14 cellular contexts compared by ENCODE assay signal in genomic region chr17:29107933-29108805, GRCh38.
DNase-seq lines count a peak whose midpoint lies in the region; ATAC-seq, FAIRE-seq and TF ChIP-seq lines count a peak whose summit lies in the region.
"Had no signal": no experiment of that assay in that cellular context is flagged by ENCODE, and none has a peak within 500 bp of the region (broad histone marks: within the 10 kb centered on the region; RNA-seq: fewer than 3 reads in every experiment).

No MANE protein-coding gene starts in this region.

- intact Hi-C loops in PC-3 (cut with micrococcal nuclease) (no loop called here), endothelial cell of umbilical vein (cut with micrococcal nuclease) (no loop called here), aorta (cut with DNase I) (no loop called here)

- H3K23ac ChIP-seq in neuronal stem cell (ENCODE audit: low read depth, low read length, poor library complexity), result no peak overlapping the region

- H2AK5ac ChIP-seq in neuronal stem cell (ENCODE audit: low read depth, low read length), result no peak overlapping the region

- TF ChIP-seq CTCF in PC-3 (conservative IDR thresholded peaks at IDR 0.05; ENCODE audit: low read depth, low read length) (no peak), endothelial cell of umbilical vein (IDR thresholded peaks at IDR 0.05; ENCODE audit: extremely low read depth in 1 of 2, insufficient read depth in 1 of 2, low read depth in 1 of 2, low read length in 2 of 2) (no peak)

- no peak overlapping the region for H4K91ac ChIP-seq in neuronal stem cell (ENCODE audit: low read depth, low read length, poor library complexity)

- H3K79me2 ChIP-seq in PC-3 (ENCODE audit: low read length) (no peaks in the 10 kb centered on the region), endothelial cell of umbilical vein (ENCODE audit: control insufficient read depth, insufficient read depth, low read length) (no peaks in the 10 kb centered on the region)

- peak; percentile 64 for FAIRE-seq in endothelial cell of umbilical vein (lab: Jason Lieb, UNC)

- no CpG with 5 or more reads among the region's 10 CpGs for WGBS in neuronal stem cell (ENCODE audit: extremely low coverage in 2 of 2, insufficient read length in 2 of 2, insufficient replicate concordance in 1 of 2), 2 donors
- WGBS in aorta, 2 donors, result 74 to 76% methylated on average over 10 of the region's 10 CpGs

- peak; percentile 2 for DNase-seq in CD1c-positive myeloid dendritic cell (ENCODE audit: extremely low spot score)
- DNase-seq in PC-3, result peak; percentile 50
- no peak for DNase-seq in endothelial cell of umbilical vein (ENCODE audit: low read depth, low spot score)
- DNase-seq in neuronal stem cell (ENCODE audit: low spot score), result no peak
- DNase-seq in nucleus accumbens (lab: John Stamatoyannopoulos, UW), result no peak
- DNase-seq in aorta, result no peak
- DNase-seq in stimulated activated CD4-positive, alpha-beta T cell treated with anti-CD3 and anti-CD28 coated beads, Interleukin-4, amount 100 ng/mL, for 4 hours, result no peak
- no peak for DNase-seq in NCI-H1694 (lab: John Stamatoyannopoulos, UW)
- DNase-seq: CD4-positive, alpha-beta T cell; glutamatergic neuron; sigmoid colon had no signal

- H4K20me1 ChIP-seq in PC-3 (ENCODE audit: low read length) (no peaks in the 10 kb centered on the region), endothelial cell of umbilical vein (replicated peaks; ENCODE audit: control insufficient read depth, extremely low read depth, insufficient read depth, low read length) (no peaks in the 10 kb centered on the region)

- peak overlapping the region; percentile 21; the same call in 1 of the 2 replicates for H3K27ac ChIP-seq in PC-3 (ENCODE audit: low read length)
- no peak overlapping the region for H3K27ac ChIP-seq in endothelial cell of umbilical vein (ENCODE audit: insufficient read depth, low read depth, low read length)
- H3K27ac ChIP-seq in neuronal stem cell (replicated peaks; ENCODE audit: low read length), result no peak overlapping the region
- no peak overlapping the region for H3K27ac ChIP-seq in aorta (ENCODE audit: low read depth in 1 of 2, low read length in 2 of 2)
- H3K27ac ChIP-seq: coronary artery, sigmoid colon, vagina had no signal

- H2AFZ ChIP-seq in PC-3 (ENCODE audit: low read length) (no peak overlapping the region), endothelial cell of umbilical vein (ENCODE audit: low read depth, low read length) (no peak overlapping the region), neuronal stem cell (ENCODE audit: low read length) (no peak overlapping the region)

- CTCF ChIA-PET in PC-3 (lab: Charles Lee) (interaction anchor here (0.6 kb wide), 1 partner anchor 142 kb away, joined by 4 read pairs; no protein-coding TSS in a partner anchor), endothelial cell of umbilical vein (lab: Charles Lee) (interaction anchor here (0.7 to 15.8 kb wide), 8 partner anchors 9 to 381 kb away, joined by 3 to 1079 read pairs (median 6); no protein-coding TSS in a partner anchor)

- H3F3A ChIP-seq in PC-3 (ENCODE audit: low read length, unreplicated experiment), result no peaks in the 10 kb centered on the region

- BruUV-seq in PC-3 (replicated peaks; lab: Mats Ljungman, UMichigan) (no TSS peak), endothelial cell of umbilical vein (replicated peaks; lab: Mats Ljungman, UMichigan) (no TSS peak)

- H3K9me3 ChIP-seq in PC-3 (ENCODE audit: low read length) (no peaks in the 10 kb centered on the region), endothelial cell of umbilical vein (replicated peaks; ENCODE audit: control insufficient read depth, insufficient read depth, low read length) (no peaks in the 10 kb centered on the region), neuronal stem cell (replicated peaks in 1 of 2; ENCODE audit: control insufficient read depth in 2 of 2, insufficient read depth in 1 of 2, low read depth in 1 of 2, low read length in 2 of 2) (no peaks in the 10 kb centered on the region), aorta (ENCODE audit: control insufficient read depth, low read length) (no peaks in the 10 kb centered on the region)
- H3K9me3 ChIP-seq: sigmoid colon, vagina had no signal

- ATAC-seq in PC-3 (peak; percentile 76), aorta (ENCODE audit: low FRiP score) (no peak)
- ATAC-seq: activated CD4-positive, CD25-positive, alpha-beta regulatory T cell treated with anti-CD3 and anti-CD28 coated beads, Interleukin-2, amount 50 U/mL, for 24 hours had no signal

- no peak overlapping the region for H2BK120ac ChIP-seq in neuronal stem cell (ENCODE audit: low read depth, low read length)

- no peak overlapping the region for H4K8ac ChIP-seq in neuronal stem cell (ENCODE audit: low read depth, low read length)

- H3K18ac ChIP-seq in neuronal stem cell (ENCODE audit: low read length), result peak overlapping the region; percentile 33

- H3K4me1 ChIP-seq in PC-3 (ENCODE audit: insufficient read depth, low read length) (peaks cover 14% of the 10 kb centered on the region), endothelial cell of umbilical vein (ENCODE audit: control insufficient read depth, extremely low read depth, insufficient read depth, low read length) (peaks cover 3% of the 10 kb centered on the region), neuronal stem cell (ENCODE audit: control insufficient read depth in 2 of 2, insufficient read depth in 1 of 2, low read depth in 1 of 2, low read length in 2 of 2) (peaks cover 6 to 19% of the 10 kb centered on the region in 2 donors), aorta (ENCODE audit: control insufficient read depth in 1 of 2, insufficient read depth in 2 of 2, low read length in 2 of 2) (no peaks in the 10 kb centered on the region)
- H3K4me1 ChIP-seq: sigmoid colon had no signal

- no peaks in the 10 kb centered on the region for H3K9me1 ChIP-seq in endothelial cell of umbilical vein (replicated peaks; ENCODE audit: control insufficient read depth, extremely low read depth, insufficient read depth, low read length)

- dilution Hi-C loops in endothelial cell of umbilical vein (cut with MboI; ENCODE audit: extremely low pct_ligation_motif_present, low sequenced_read_pairs), result no loop called here

- no peaks in the 10 kb centered on the region for H3K79me1 ChIP-seq in neuronal stem cell (ENCODE audit: low read depth, low read length)

- H3K14ac ChIP-seq in neuronal stem cell (ENCODE audit: low read length), result peak overlapping the region; percentile 92

- H3K4ac ChIP-seq in neuronal stem cell (ENCODE audit: low read length), result no peak overlapping the region

- H3K27me3 ChIP-seq in PC-3 (ENCODE audit: low read length), result no peaks in the 10 kb centered on the region
- no peaks in the 10 kb centered on the region for H3K27me3 ChIP-seq in endothelial cell of umbilical vein (ENCODE audit: control insufficient read depth in 2 of 2, insufficient read depth in 2 of 2, low read length in 2 of 2)
- H3K27me3 ChIP-seq in neuronal stem cell (ENCODE audit: control insufficient read depth in 3 of 3, insufficient read depth in 3 of 3, low read depth in 1 of 3, low read length in 3 of 3), result no peaks in the 10 kb centered on the region
- no peaks in the 10 kb centered on the region for H3K27me3 ChIP-seq in aorta (ENCODE audit: control insufficient read depth in 1 of 2, insufficient read depth in 2 of 2, low read length in 1 of 2)
- H3K27me3 ChIP-seq: sigmoid colon, vagina had no signal

- no peak overlapping the region for H3K9ac ChIP-seq in PC-3 (ENCODE audit: low read length)
- no peak overlapping the region for H3K9ac ChIP-seq in endothelial cell of umbilical vein (replicated peaks; ENCODE audit: extremely low read depth, insufficient read depth, low read length)
- no peak overlapping the region for H3K9ac ChIP-seq in neuronal stem cell (ENCODE audit: low read depth, low read length, poor library complexity)

- no peak overlapping the region for H2BK15ac ChIP-seq in neuronal stem cell (ENCODE audit: low read length)

- no peak overlapping the region for H2BK5ac ChIP-seq in neuronal stem cell (ENCODE audit: low read length)

- peak overlapping the region; percentile 64 for H3K4me2 ChIP-seq in PC-3 (ENCODE audit: low read length)
- H3K4me2 ChIP-seq in endothelial cell of umbilical vein (ENCODE audit: insufficient read depth, low read length), result no peak overlapping the region
- no peak overlapping the region for H3K4me2 ChIP-seq in neuronal stem cell (ENCODE audit: insufficient read depth, low read length, poor library complexity, severe bottlenecking)

- TF ChIP-seq POLR2A in endothelial cell of umbilical vein (IDR thresholded peaks at IDR 0.05; ENCODE audit: low read depth, low read length), result no peak

- no peak overlapping the region for H2BK12ac ChIP-seq in neuronal stem cell (ENCODE audit: low read length)

- POLR2A ChIA-PET in PC-3 (lab: Charles Lee; ENCODE audit: unreplicated experiment) (no interaction called here), endothelial cell of umbilical vein (lab: Charles Lee) (no interaction called here)

- H3K9me2 ChIP-seq in PC-3 (replicated peaks; ENCODE audit: low read length), result no peaks in the 10 kb centered on the region

- H3K4me3 ChIP-seq in PC-3 (ENCODE audit: low read length) (peak overlapping the region; percentile 28; the same call in 1 of the 2 replicates), endothelial cell of umbilical vein (replicated peaks in 1 of 3; ENCODE audit: insufficient read depth in 1 of 3, low read depth in 1 of 3, low read length in 3 of 3) (no peak overlapping the region), neuronal stem cell (ENCODE audit: low read length in 2 of 2) (no peak overlapping the region), aorta (ENCODE audit: low read length in 2 of 2) (no peak overlapping the region)
- H3K4me3 ChIP-seq: coronary artery, sigmoid colon, vagina had no signal

- H3K36me3 ChIP-seq in PC-3 (ENCODE audit: low read depth, low read length) (no peaks in the 10 kb centered on the region), endothelial cell of umbilical vein (ENCODE audit: control insufficient read depth in 2 of 2, extremely low read depth in 1 of 2, insufficient read depth in 2 of 2, low read length in 2 of 2) (peaks cover 0 to 9% of the 10 kb centered on the region in 2 experiments), neuronal stem cell (replicated peaks in 1 of 2; ENCODE audit: control insufficient read depth in 2 of 2, insufficient read depth in 2 of 2, low read length in 2 of 2) (peaks cover 9 to 40% of the 10 kb centered on the region in 2 donors), aorta (ENCODE audit: control insufficient read depth in 1 of 2, insufficient read depth in 2 of 2, low read length in 1 of 2) (peaks cover 3 to 12% of the 10 kb centered on the region in 2 donors)

TF ChIP-seq in endothelial cell of umbilical vein, 7 proteins besides CTCF, POLR2A, EP300 and RAD21 (continues in another document):
- TF ChIP-seq GATA2 (IDR thresholded peaks at IDR 0.05; ENCODE audit: insufficient read depth, insufficient read length, low read depth, low read length) (no peak), FOS (IDR thresholded peaks at IDR 0.05; ENCODE audit: borderline replicate concordance, insufficient read depth, low read length) (no peak), EZH2 (IDR thresholded peaks at IDR 0.05; ENCODE audit: borderline replicate concordance, low read depth, low read length, severe bottlenecking) (no peak), MYC (IDR thresholded peaks at IDR 0.05; ENCODE audit: low read depth, low read length) (no peak), JUN (IDR thresholded peaks at IDR 0.05; ENCODE audit: borderline replicate concordance, insufficient read depth, insufficient read length, low read depth) (no peak)

Comparison
In these comparisons a context has a peak if more than half of its experiments do, and no peak if none do; other contexts are left out.
1. DNase-seq: peak in CD1c-positive myeloid dendritic cell (single experiment) and PC-3 (single experiment); none in endothelial cell of umbilical vein (single experiment), neuronal stem cell (single experiment), nucleus accumbens (0 of 56), aorta (0 of 2), stimulated activated CD4-positive, alpha-beta T cell treated with anti-CD3 and anti-CD28 coated beads, Interleukin-4, amount 100 ng/mL, for 4 hours (0 of 2) and NCI-H1694 (single experiment).